1 cellular context compared by ENCODE assay signal in genomic region chr3:100399341-100400071, GRCh38.
TF ChIP-seq lines count a peak whose summit lies in the region.

No MANE protein-coding gene starts in this region.

TF ChIP-seq in K562, 482 proteins besides CTCF, POLR2A, EP300 and RAD21 (continued from another document):
- no peak for TF ChIP-seq ZNF318 (IDR thresholded peaks at IDR 0.05; ENCODE audit: borderline replicate concordance in 1 of 2, low read depth in 1 of 2)
- no peak for TF ChIP-seq GTF2E2 (tag; IDR thresholded peaks at IDR 0.05)
- TF ChIP-seq ZBTB2 (IDR thresholded peaks at IDR 0.05), result no peak
- TF ChIP-seq ARID3A (IDR thresholded peaks at IDR 0.05; ENCODE audit: borderline replicate concordance, low read depth, low read length), result no peak
- TF ChIP-seq HNRNPH1 (optimal IDR thresholded peaks at IDR 0.05; ENCODE audit: low read depth, low read length), result no peak
- TF ChIP-seq NUFIP1 (IDR thresholded peaks at IDR 0.05; ENCODE audit: partially characterized antibody), result no peak
- TF ChIP-seq RB1 (IDR thresholded peaks at IDR 0.05; ENCODE audit: low read depth), result no peak
- no peak for TF ChIP-seq CEBPZ (IDR thresholded peaks at IDR 0.05; ENCODE audit: borderline replicate concordance, low read depth, low read length)
- no peak for TF ChIP-seq ETS1 (conservative IDR thresholded peaks at IDR 0.05; ENCODE audit: control insufficient read depth, low read depth, low read length)
- TF ChIP-seq HDAC6 (IDR thresholded peaks at IDR 0.05; ENCODE audit: low read depth, low read length), result no peak
- no peak for TF ChIP-seq PHB2 (IDR thresholded peaks at IDR 0.05; ENCODE audit: low read depth)
